Comparison of ENCODE assay signal across 19 cellular contexts in genomic region chr3:123157598-123158287, GRCh38. TPM values are rescaled to one million over a fixed set of nuclear protein-coding genes. Genes with fewer than 3 reads are reported as not detected.
DNase-seq lines count a peak whose midpoint lies in the region; ATAC-seq and TF ChIP-seq lines count a peak whose summit lies in the region.
"Had no signal": no experiment of that assay in that cellular context is flagged by ENCODE, and none has a peak within 500 bp of the region (broad histone marks: within the 10 kb centered on the region; RNA-seq: fewer than 3 reads in every experiment).

No MANE protein-coding gene starts in this region.

- no peaks in the 10 kb centered on the region for H3K9me3 ChIP-seq in SK-N-MC (ENCODE audit: low read depth, low read length)
- no peaks in the 10 kb centered on the region for H3K9me3 ChIP-seq in right cardiac atrium (ENCODE audit: control insufficient read depth, low read length)
- H3K9me3 ChIP-seq: SJSA1, vagina had no signal

- ATAC-seq in Right ventricle myocardium superior (ENCODE audit: poor library complexity) (peak; percentile 64), Right ventricle myocardium inferior (no peak), right cardiac atrium (peak; percentile 5 to 12), GM23338 (no peak)
- ATAC-seq: activated naive CD8-positive, alpha-beta T cell treated with anti-CD3 and anti-CD28 coated beads, Interleukin-2, amount 50 U/mL, for 24 hours; stimulated activated memory B cell treated with anti-CD40 and anti-IgM and Interleukin-4, amounts not matched to agents 10 μg/mL and 1 μg/mL and 100 μg/mL, for 72 hours had no signal

- H4K20me1 ChIP-seq in GM23338 (replicated peaks; ENCODE audit: insufficient read depth): no peaks in the 10 kb centered on the region

- H3K4me1 ChIP-seq in right cardiac atrium (ENCODE audit: control insufficient read depth, insufficient read depth, low read length) (no peaks in the 10 kb centered on the region), GM23338 (ENCODE audit: insufficient read depth) (no peaks in the 10 kb centered on the region)
- H3K4me1 ChIP-seq: vagina had no signal

- no peaks in the 10 kb centered on the region for H3K9me3 Mint-ChIP-seq in type B pancreatic cell
- no peaks in the 10 kb centered on the region; the same call in 2 of the 3 replicates for H3K9me3 Mint-ChIP-seq in GM23338
- H3K9me3 Mint-ChIP-seq: activated CD4-positive, alpha-beta T cell treated with anti-CD3 and anti-CD28 coated beads, Interleukin-2, amount 10 ng/mL, durations not matched to agents 24 days and 14 days; activated naive CD8-positive, alpha-beta T cell treated with anti-CD3 and anti-CD28 coated beads, Interleukin-2, amount 50 U/mL, for 24 hours; stimulated activated memory B cell treated with anti-CD40 and anti-IgM and Interleukin-4, amounts not matched to agents 10 μg/mL and 1 μg/mL and 100 μg/mL, for 72 hours had no signal

- H3K4me3 Mint-ChIP-seq in type B pancreatic cell (no peak overlapping the region), GM23338 (no peak overlapping the region)
- H3K4me3 Mint-ChIP-seq: activated CD4-positive, alpha-beta T cell treated with anti-CD3 and anti-CD28 coated beads, Interleukin-2, amount 10 ng/mL, durations not matched to agents 24 days and 14 days; activated naive CD8-positive, alpha-beta T cell treated with anti-CD3 and anti-CD28 coated beads, Interleukin-2, amount 50 U/mL, for 24 hours; stimulated activated memory B cell treated with anti-CD40 and anti-IgM and Interleukin-4, amounts not matched to agents 10 μg/mL and 1 μg/mL and 100 μg/mL, for 72 hours had no signal

- H3K36me3 ChIP-seq in SK-N-MC (ENCODE audit: insufficient read depth, low read length) (peaks cover 88% of the 10 kb centered on the region), GM23338 (ENCODE audit: insufficient read depth) (peaks cover 4% of the 10 kb centered on the region)
- H3K36me3 ChIP-seq: SJSA1 had no signal

- no peak overlapping the region for H3K4me2 ChIP-seq in GM23338
- H3K4me2 ChIP-seq: smooth muscle cell had no signal

- H3K27ac Mint-ChIP-seq in type B pancreatic cell (peak overlapping the region; percentile 41), GM23338 (no peak overlapping the region)
- H3K27ac Mint-ChIP-seq: activated CD4-positive, alpha-beta T cell treated with anti-CD3 and anti-CD28 coated beads, Interleukin-2, amount 10 ng/mL, durations not matched to agents 24 days and 14 days; activated naive CD8-positive, alpha-beta T cell treated with anti-CD3 and anti-CD28 coated beads, Interleukin-2, amount 50 U/mL, for 24 hours; stimulated activated memory B cell treated with anti-CD40 and anti-IgM and Interleukin-4, amounts not matched to agents 10 μg/mL and 1 μg/mL and 100 μg/mL, for 72 hours had no signal

- H3K36me3 Mint-ChIP-seq in type B pancreatic cell (peaks cover 15% of the 10 kb centered on the region), GM23338 (ENCODE audit: low read depth) (peaks cover 15% of the 10 kb centered on the region)

- intact Hi-C loops in Right ventricle myocardium superior (cut with DNase I): no loop called here
- intact Hi-C loops in Right ventricle myocardium inferior (cut with DNase I): no loop called here
- intact Hi-C loops in right cardiac atrium (cut with DNase I): no loop called here

- TF ChIP-seq CTCF in type B pancreatic cell (conservative IDR thresholded peaks at IDR 0.05) (no peak), foreskin fibroblast (IDR thresholded peaks at IDR 0.05; ENCODE audit: low read depth, low read length) (no peak), GM23338 (conservative IDR thresholded peaks at IDR 0.05; ENCODE audit: low read depth in 2 of 2) (no peak)

- H3K27ac ChIP-seq in SK-N-MC (peak overlapping the region; percentile 100), right cardiac atrium (ENCODE audit: low read length) (peak overlapping the region; percentile 50), GM23338 (ENCODE audit: low read depth) (no peak overlapping the region)
- H3K27ac ChIP-seq: HL-60, SJSA1, vagina had no signal

- H3K27me3 Mint-ChIP-seq in type B pancreatic cell: no peaks in the 10 kb centered on the region
- H3K27me3 Mint-ChIP-seq in GM23338 (ENCODE audit: insufficient read depth, low read depth, poor library complexity): peaks cover 7% of the 10 kb centered on the region
- H3K27me3 Mint-ChIP-seq: activated CD4-positive, alpha-beta T cell treated with anti-CD3 and anti-CD28 coated beads, Interleukin-2, amount 10 ng/mL, durations not matched to agents 24 days and 14 days; activated naive CD8-positive, alpha-beta T cell treated with anti-CD3 and anti-CD28 coated beads, Interleukin-2, amount 50 U/mL, for 24 hours; stimulated activated memory B cell treated with anti-CD40 and anti-IgM and Interleukin-4, amounts not matched to agents 10 μg/mL and 1 μg/mL and 100 μg/mL, for 72 hours had no signal

- no peaks in the 10 kb centered on the region for H3K9me2 ChIP-seq in GM23338 (ENCODE audit: insufficient read depth)

- no peaks in the 10 kb centered on the region for H3F3A ChIP-seq in GM23338 (replicated peaks; ENCODE audit: low read depth)

- H3K4me1 Mint-ChIP-seq in type B pancreatic cell (ENCODE audit: unreplicated experiment): peaks cover 9% of the 10 kb centered on the region
- H3K4me1 Mint-ChIP-seq in GM23338: no peaks in the 10 kb centered on the region; the same call in 1 of the 3 replicates
- H3K4me1 Mint-ChIP-seq: activated naive CD8-positive, alpha-beta T cell treated with anti-CD3 and anti-CD28 coated beads, Interleukin-2, amount 50 U/mL, for 24 hours had no signal

- no peak overlapping the region for H3K4me3 ChIP-seq in SK-N-MC
- no peak overlapping the region for H3K4me3 ChIP-seq in right cardiac atrium (ENCODE audit: low read length)
- no peak overlapping the region for H3K4me3 ChIP-seq in foreskin fibroblast (ENCODE audit: low read depth in 1 of 2, low read length in 2 of 2)
- no peak overlapping the region for H3K4me3 ChIP-seq in GM23338
- H3K4me3 ChIP-seq: SJSA1, smooth muscle cell, vagina had no signal

- no peak overlapping the region for H3K9ac ChIP-seq in SK-N-MC (ENCODE audit: insufficient read length)

- H3K27me3 ChIP-seq in right cardiac atrium (ENCODE audit: control insufficient read depth, insufficient read depth) (no peaks in the 10 kb centered on the region), GM23338 (ENCODE audit: insufficient read depth) (no peaks in the 10 kb centered on the region)
- H3K27me3 ChIP-seq: SJSA1, vagina had no signal

- DNase-seq in Right ventricle myocardium superior (no peak), Right ventricle myocardium inferior (ENCODE audit: missing footprints) (no peak), SK-N-MC (ENCODE audit: low read depth, low spot score) (no peak), right cardiac atrium (no peak), type B pancreatic cell (ENCODE audit: extremely low spot score, unreplicated experiment) (no peak), NCI-H1694 treated with DMSO at 0.1 percent for 48 hours (lab: John Stamatoyannopoulos, UW) (no peak), foreskin fibroblast (no peak), GM23338 (ENCODE audit: low spot score) (no peak)
- DNase-seq: activated CD4-positive, alpha-beta T cell treated with anti-CD3 and anti-CD28 coated beads, Interleukin-2, amount 10 ng/mL, durations not matched to agents 24 days and 14 days; activated naive CD8-positive, alpha-beta T cell treated with anti-CD3 and anti-CD28 coated beads, Interleukin-2, amount 50 U/mL, for 24 hours; central memory CD4-positive, alpha-beta T cell; NCI-H1417 treated with DMSO at 0.1 percent for 48 hours; NCI-H510A treated with DMSO at 0.1 percent for 48 hours; T1000 had no signal

- WGBS in right cardiac atrium: 75% methylated on average over 4 of the region's 4 CpGs

- H2AFZ ChIP-seq in GM23338: no peak overlapping the region

- no peaks in the 10 kb centered on the region for H3K79me2 ChIP-seq in GM23338 (replicated peaks; ENCODE audit: insufficient read depth)

TF ChIP-seq in GM23338, 12 proteins besides CTCF, POLR2A, EP300 and RAD21 (continues in another document):
- TF ChIP-seq NANOG (IDR thresholded peaks at IDR 0.05; ENCODE audit: borderline replicate concordance): no peak
- TF ChIP-seq ZNF331 (CRISPR knock-in tag; IDR thresholded peaks at IDR 0.05; ENCODE audit: low read depth): no peak
- TF ChIP-seq EZH2 (IDR thresholded peaks at IDR 0.05; ENCODE audit: low read depth, unreplicated experiment): no peak
- TF ChIP-seq POLR2AphosphoS5 (IDR thresholded peaks at IDR 0.05; ENCODE audit: low read depth): no peak
- TF ChIP-seq STAT1 (IDR thresholded peaks at IDR 0.05; ENCODE audit: unreplicated experiment): no peak
- TF ChIP-seq CREB1 (CRISPR knock-in tag; IDR thresholded peaks at IDR 0.05; ENCODE audit: low read depth): no peak

RNA-seq across cellular contexts. Expression of gene SEC22A, which starts 44.0 kb away (rescaled TPM):
- 6.5 TPM for total RNA-seq in Right ventricle myocardium superior
- total RNA-seq in Right ventricle myocardium inferior: 14.6 TPM
- 10 to 100 TPM; 10.0 to 16.7 (median 11.8) TPM for total RNA-seq in right cardiac atrium
- 7.0 TPM for polyA plus RNA-seq in right cardiac atrium
- total RNA-seq in type B pancreatic cell (ENCODE audit: low replicate concordance): 15.6 and 21.5 TPM in 2 replicates
- 24.1 and 26.7 TPM in 2 replicates for total RNA-seq in GM23338 (2014; rRNA removed; shearing (Covaris generic))
- 5.3 and 11.2 TPM in 2 replicates for polyA plus RNA-seq in GM23338 (2016; fragmentation: Nextera tagmentation; extraction: Ambion mirVana)

Comparison
In these comparisons a context has a peak if more than half of its experiments do, and no peak if none do; other contexts are left out.
1. ATAC-seq: peak in Right ventricle myocardium superior (single experiment) and right cardiac atrium (2 of 2); none in Right ventricle myocardium inferior (single experiment) and GM23338 (single experiment).